In the genomic region with DNA sequence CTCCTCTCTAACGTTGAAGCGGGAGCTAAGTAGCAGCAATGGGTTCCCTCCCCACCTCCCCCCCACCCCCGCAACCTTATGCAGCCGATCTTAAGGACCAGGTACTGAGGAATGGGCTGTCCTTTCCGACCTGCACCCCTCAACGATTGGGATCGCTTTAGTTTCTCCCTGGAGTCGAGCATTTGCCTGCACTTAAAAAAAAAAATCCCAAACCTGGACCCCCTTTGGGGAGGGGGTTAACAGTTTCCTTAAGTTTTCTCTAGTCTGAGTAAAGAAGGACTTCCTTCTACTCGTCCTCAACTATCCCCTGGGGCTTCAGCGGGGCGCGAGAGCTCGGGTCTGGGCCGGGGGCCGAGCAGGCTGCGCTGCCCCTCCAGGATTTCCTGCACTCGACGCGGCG, we compare ENCODE assay signal across 2 cellular contexts.
TF ChIP-seq lines count a peak whose summit lies in the region.

No MANE protein-coding gene starts in this region.

TF ChIP-seq in SK-N-SH, 30 proteins besides CTCF, POLR2A, EP300 and RAD21 (continued from another document):
- TF ChIP-seq, protein P1, sequence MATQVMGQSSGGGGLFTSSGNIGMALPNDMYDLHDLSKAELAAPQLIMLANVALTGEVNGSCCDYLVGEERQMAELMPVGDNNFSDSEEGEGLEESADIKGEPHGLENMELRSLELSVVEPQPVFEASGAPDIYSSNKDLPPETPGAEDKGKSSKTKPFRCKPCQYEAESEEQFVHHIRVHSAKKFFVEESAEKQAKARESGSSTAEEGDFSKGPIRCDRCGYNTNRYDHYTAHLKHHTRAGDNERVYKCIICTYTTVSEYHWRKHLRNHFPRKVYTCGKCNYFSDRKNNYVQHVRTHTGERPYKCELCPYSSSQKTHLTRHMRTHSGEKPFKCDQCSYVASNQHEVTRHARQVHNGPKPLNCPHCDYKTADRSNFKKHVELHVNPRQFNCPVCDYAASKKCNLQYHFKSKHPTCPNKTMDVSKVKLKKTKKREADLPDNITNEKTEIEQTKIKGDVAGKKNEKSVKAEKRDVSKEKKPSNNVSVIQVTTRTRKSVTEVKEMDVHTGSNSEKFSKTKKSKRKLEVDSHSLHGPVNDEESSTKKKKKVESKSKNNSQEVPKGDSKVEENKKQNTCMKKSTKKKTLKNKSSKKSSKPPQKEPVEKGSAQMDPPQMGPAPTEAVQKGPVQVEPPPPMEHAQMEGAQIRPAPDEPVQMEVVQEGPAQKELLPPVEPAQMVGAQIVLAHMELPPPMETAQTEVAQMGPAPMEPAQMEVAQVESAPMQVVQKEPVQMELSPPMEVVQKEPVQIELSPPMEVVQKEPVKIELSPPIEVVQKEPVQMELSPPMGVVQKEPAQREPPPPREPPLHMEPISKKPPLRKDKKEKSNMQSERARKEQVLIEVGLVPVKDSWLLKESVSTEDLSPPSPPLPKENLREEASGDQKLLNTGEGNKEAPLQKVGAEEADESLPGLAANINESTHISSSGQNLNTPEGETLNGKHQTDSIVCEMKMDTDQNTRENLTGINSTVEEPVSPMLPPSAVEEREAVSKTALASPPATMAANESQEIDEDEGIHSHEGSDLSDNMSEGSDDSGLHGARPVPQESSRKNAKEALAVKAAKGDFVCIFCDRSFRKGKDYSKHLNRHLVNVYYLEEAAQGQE (IDR thresholded peaks at IDR 0.05; ENCODE audit: low read depth, low read length): no peak
- TF ChIP-seq MXI1 (IDR thresholded peaks at IDR 0.05; ENCODE audit: low read depth, low read length) (no peak), FOXM1 (IDR thresholded peaks at IDR 0.05; ENCODE audit: low read depth) (no peak), RXRA (IDR thresholded peaks at IDR 0.05; ENCODE audit: borderline replicate concordance, low read depth) (no peak), CHD2 (IDR thresholded peaks at IDR 0.05; ENCODE audit: low read length, partially characterized antibody) (no peak), POLR2AphosphoS5 (IDR thresholded peaks at IDR 0.05; ENCODE audit: low read depth, low read length) (no peak), MEF2A (IDR thresholded peaks at IDR 0.05; ENCODE audit: borderline replicate concordance, low read depth) (no peak), TAF1 (IDR thresholded peaks at IDR 0.05; ENCODE audit: borderline replicate concordance, low read depth, low read length) (no peak), NRF1 (IDR thresholded peaks at IDR 0.05; ENCODE audit: low read depth, low read length) (no peak), EZH2phosphoT487 (IDR thresholded peaks at IDR 0.05; ENCODE audit: borderline replicate concordance, low read depth) (no peak), ELF1 (IDR thresholded peaks at IDR 0.05) (no peak), FOSL2 (IDR thresholded peaks at IDR 0.05; ENCODE audit: borderline replicate concordance, low read depth) (no peak)
- TF ChIP-seq, protein P2, sequence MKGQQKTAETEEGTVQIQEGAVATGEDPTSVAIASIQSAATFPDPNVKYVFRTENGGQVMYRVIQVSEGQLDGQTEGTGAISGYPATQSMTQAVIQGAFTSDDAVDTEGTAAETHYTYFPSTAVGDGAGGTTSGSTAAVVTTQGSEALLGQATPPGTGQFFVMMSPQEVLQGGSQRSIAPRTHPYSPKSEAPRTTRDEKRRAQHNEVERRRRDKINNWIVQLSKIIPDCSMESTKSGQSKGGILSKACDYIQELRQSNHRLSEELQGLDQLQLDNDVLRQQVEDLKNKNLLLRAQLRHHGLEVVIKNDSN (IDR thresholded peaks at IDR 0.05; ENCODE audit: borderline replicate concordance, low read depth): no peak
- TF ChIP-seq, protein P3, sequence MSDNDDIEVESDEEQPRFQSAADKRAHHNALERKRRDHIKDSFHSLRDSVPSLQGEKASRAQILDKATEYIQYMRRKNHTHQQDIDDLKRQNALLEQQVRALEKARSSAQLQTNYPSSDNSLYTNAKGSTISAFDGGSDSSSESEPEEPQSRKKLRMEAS (IDR thresholded peaks at IDR 0.05; ENCODE audit: low read depth): no peak
- TF ChIP-seq, protein P4, sequence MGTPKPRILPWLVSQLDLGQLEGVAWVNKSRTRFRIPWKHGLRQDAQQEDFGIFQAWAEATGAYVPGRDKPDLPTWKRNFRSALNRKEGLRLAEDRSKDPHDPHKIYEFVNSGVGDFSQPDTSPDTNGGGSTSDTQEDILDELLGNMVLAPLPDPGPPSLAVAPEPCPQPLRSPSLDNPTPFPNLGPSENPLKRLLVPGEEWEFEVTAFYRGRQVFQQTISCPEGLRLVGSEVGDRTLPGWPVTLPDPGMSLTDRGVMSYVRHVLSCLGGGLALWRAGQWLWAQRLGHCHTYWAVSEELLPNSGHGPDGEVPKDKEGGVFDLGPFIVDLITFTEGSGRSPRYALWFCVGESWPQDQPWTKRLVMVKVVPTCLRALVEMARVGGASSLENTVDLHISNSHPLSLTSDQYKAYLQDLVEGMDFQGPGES (IDR thresholded peaks at IDR 0.05; ENCODE audit: low read depth, low read length): no peak
TF ChIP-seq in SK-N-SH: peak in this region for 0.

TF ChIP-seq in SK-N-SH treated with all-trans-retinoic acid at 6 μM for 48 hours, 23 proteins besides CTCF, POLR2A, EP300 and RAD21 (continued from another document):
- TF ChIP-seq, protein P5, sequence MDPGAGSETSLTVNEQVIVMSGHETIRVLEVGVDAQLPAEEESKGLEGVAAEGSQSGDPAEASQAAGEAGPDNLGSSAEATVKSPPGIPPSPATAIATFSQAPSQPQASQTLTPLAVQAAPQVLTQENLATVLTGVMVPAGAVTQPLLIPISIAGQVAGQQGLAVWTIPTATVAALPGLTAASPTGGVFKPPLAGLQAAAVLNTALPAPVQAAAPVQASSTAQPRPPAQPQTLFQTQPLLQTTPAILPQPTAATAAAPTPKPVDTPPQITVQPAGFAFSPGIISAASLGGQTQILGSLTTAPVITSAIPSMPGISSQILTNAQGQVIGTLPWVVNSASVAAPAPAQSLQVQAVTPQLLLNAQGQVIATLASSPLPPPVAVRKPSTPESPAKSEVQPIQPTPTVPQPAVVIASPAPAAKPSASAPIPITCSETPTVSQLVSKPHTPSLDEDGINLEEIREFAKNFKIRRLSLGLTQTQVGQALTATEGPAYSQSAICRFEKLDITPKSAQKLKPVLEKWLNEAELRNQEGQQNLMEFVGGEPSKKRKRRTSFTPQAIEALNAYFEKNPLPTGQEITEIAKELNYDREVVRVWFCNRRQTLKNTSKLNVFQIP (CRISPR knock-in tag; IDR thresholded peaks at IDR 0.05; ENCODE audit: borderline replicate concordance, low read depth): no peak
- TF ChIP-seq, protein P6, sequence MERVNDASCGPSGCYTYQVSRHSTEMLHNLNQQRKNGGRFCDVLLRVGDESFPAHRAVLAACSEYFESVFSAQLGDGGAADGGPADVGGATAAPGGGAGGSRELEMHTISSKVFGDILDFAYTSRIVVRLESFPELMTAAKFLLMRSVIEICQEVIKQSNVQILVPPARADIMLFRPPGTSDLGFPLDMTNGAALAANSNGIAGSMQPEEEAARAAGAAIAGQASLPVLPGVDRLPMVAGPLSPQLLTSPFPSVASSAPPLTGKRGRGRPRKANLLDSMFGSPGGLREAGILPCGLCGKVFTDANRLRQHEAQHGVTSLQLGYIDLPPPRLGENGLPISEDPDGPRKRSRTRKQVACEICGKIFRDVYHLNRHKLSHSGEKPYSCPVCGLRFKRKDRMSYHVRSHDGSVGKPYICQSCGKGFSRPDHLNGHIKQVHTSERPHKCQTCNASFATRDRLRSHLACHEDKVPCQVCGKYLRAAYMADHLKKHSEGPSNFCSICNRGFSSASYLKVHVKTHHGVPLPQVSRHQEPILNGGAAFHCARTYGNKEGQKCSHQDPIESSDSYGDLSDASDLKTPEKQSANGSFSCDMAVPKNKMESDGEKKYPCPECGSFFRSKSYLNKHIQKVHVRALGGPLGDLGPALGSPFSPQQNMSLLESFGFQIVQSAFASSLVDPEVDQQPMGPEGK (CRISPR knock-in tag; IDR thresholded peaks at IDR 0.05; ENCODE audit: borderline replicate concordance): no peak
- TF ChIP-seq RARB (CRISPR knock-in tag; IDR thresholded peaks at IDR 0.05) (no peak), BACH2 (CRISPR knock-in tag; IDR thresholded peaks at IDR 0.05; ENCODE audit: borderline replicate concordance) (no peak)
- TF ChIP-seq, protein P7, sequence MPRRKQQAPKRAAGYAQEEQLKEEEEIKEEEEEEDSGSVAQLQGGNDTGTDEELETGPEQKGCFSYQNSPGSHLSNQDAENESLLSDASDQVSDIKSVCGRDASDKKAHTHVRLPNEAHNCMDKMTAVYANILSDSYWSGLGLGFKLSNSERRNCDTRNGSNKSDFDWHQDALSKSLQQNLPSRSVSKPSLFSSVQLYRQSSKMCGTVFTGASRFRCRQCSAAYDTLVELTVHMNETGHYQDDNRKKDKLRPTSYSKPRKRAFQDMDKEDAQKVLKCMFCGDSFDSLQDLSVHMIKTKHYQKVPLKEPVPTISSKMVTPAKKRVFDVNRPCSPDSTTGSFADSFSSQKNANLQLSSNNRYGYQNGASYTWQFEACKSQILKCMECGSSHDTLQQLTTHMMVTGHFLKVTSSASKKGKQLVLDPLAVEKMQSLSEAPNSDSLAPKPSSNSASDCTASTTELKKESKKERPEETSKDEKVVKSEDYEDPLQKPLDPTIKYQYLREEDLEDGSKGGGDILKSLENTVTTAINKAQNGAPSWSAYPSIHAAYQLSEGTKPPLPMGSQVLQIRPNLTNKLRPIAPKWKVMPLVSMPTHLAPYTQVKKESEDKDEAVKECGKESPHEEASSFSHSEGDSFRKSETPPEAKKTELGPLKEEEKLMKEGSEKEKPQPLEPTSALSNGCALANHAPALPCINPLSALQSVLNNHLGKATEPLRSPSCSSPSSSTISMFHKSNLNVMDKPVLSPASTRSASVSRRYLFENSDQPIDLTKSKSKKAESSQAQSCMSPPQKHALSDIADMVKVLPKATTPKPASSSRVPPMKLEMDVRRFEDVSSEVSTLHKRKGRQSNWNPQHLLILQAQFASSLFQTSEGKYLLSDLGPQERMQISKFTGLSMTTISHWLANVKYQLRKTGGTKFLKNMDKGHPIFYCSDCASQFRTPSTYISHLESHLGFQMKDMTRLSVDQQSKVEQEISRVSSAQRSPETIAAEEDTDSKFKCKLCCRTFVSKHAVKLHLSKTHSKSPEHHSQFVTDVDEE (CRISPR knock-in tag; IDR thresholded peaks at IDR 0.05): no peak
